ENCODE assay signal across 2 cellular contexts in the genomic region with DNA sequence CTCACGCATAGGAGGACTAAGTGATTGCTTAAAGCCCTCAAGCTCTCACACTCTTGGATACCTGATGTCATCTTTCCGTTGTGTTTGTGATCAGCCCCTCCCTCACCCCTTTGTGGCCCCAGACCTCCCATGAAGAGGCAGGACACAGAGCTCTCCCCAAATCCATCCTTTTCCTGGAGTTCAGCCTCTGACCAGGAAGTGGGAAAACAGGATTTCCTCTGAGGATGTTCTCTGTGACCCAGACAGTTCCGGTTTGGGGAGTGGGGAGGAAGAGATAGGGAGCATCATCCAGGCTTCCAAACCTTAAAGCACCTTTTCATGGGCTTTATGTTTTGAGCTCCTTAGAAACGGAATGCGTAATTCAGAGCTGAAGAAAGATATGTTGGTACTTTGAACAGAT.
TF ChIP-seq lines count a peak whose summit lies in the region.

No MANE protein-coding gene starts in this region.

TF ChIP-seq in SK-N-SH, 30 proteins besides CTCF, POLR2A, EP300 and RAD21:
- TF ChIP-seq, protein P1, sequence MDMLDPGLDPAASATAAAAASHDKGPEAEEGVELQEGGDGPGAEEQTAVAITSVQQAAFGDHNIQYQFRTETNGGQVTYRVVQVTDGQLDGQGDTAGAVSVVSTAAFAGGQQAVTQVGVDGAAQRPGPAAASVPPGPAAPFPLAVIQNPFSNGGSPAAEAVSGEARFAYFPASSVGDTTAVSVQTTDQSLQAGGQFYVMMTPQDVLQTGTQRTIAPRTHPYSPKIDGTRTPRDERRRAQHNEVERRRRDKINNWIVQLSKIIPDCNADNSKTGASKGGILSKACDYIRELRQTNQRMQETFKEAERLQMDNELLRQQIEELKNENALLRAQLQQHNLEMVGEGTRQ (IDR thresholded peaks at IDR 0.05; ENCODE audit: borderline replicate concordance, low read depth, low read length): no peak
- TF ChIP-seq FOXJ3 (CRISPR knock-in tag; IDR thresholded peaks at IDR 0.05) (no peak), GATA2 (CRISPR knock-in tag; IDR thresholded peaks at IDR 0.05) (no peak), RXRA (IDR thresholded peaks at IDR 0.05; ENCODE audit: borderline replicate concordance, low read depth) (no peak), YY1 (IDR thresholded peaks at IDR 0.05; ENCODE audit: low read depth) (no peak), SMC3 (IDR thresholded peaks at IDR 0.05; ENCODE audit: low read depth, low read length) (no peak)
TF ChIP-seq in SK-N-SH: peak in this region for 0.

TF ChIP-seq in SK-N-SH treated with all-trans-retinoic acid at 6 μM for 48 hours, 23 proteins besides CTCF, POLR2A, EP300 and RAD21:
- TF ChIP-seq, protein P2, sequence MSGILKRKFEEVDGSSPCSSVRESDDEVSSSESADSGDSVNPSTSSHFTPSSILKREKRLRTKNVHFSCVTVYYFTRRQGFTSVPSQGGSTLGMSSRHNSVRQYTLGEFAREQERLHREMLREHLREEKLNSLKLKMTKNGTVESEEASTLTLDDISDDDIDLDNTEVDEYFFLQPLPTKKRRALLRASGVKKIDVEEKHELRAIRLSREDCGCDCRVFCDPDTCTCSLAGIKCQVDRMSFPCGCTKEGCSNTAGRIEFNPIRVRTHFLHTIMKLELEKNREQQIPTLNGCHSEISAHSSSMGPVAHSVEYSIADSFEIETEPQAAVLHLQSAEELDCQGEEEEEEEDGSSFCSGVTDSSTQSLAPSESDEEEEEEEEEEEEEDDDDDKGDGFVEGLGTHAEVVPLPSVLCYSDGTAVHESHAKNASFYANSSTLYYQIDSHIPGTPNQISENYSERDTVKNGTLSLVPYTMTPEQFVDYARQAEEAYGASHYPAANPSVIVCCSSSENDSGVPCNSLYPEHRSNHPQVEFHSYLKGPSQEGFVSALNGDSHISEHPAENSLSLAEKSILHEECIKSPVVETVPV (CRISPR knock-in tag; IDR thresholded peaks at IDR 0.05): no peak
- TF ChIP-seq ZFP3 (CRISPR knock-in tag; IDR thresholded peaks at IDR 0.05) (no peak), OSR1 (CRISPR knock-in tag; IDR thresholded peaks at IDR 0.05) (no peak), ZNF8 (CRISPR knock-in tag; IDR thresholded peaks at IDR 0.05) (no peak)
